Comparison of ENCODE assay signal across 1 cellular context in genomic region chr20:57698191-57698866, GRCh38.
A peak's percentile ranks its signal among the peaks of the same experiment; 100 is the strongest.
TF ChIP-seq lines count a peak whose summit lies in the region.

No MANE protein-coding gene starts in this region.

TF ChIP-seq in A549, 52 proteins besides CTCF, POLR2A, EP300 and RAD21 (continued from another document):
- TF ChIP-seq REST (IDR thresholded peaks at IDR 0.05): peak; percentile 27; the same call in 1 of the 2 replicates
- TF ChIP-seq ELK1 (IDR thresholded peaks at IDR 0.05; ENCODE audit: low read depth, low read length): no peak
- TF ChIP-seq PBX3 (IDR thresholded peaks at IDR 0.05): 0 out of 2 replicates have a peak, but pooled peaks have one; percentile 32
- TF ChIP-seq ZNF302 (CRISPR knock-in tag; IDR thresholded peaks at IDR 0.05): no peak
- no peak for TF ChIP-seq EHMT2 (IDR thresholded peaks at IDR 0.05; ENCODE audit: low read depth)
- TF ChIP-seq ZFP36 (IDR thresholded peaks at IDR 0.05; ENCODE audit: borderline replicate concordance, partially characterized antibody): no peak
- no peak for TF ChIP-seq USF2 (IDR thresholded peaks at IDR 0.05)
- TF ChIP-seq HES2 (IDR thresholded peaks at IDR 0.05): peak; percentile 93
- TF ChIP-seq POLR2AphosphoS2 (conservative IDR thresholded peaks at IDR 0.05; ENCODE audit: low read length): peak; percentile 66; the same call in 1 of the 2 replicates
- no peak for TF ChIP-seq RFX5 (IDR thresholded peaks at IDR 0.05)
- TF ChIP-seq KDM1A (IDR thresholded peaks at IDR 0.05; ENCODE audit: low read depth): no peak
- TF ChIP-seq TFCP2L1 (CRISPR knock-in tag; IDR thresholded peaks at IDR 0.05): no peak; the same call in 1 of the 2 replicates
- TF ChIP-seq JUNB (IDR thresholded peaks at IDR 0.05): peak; percentile 100
- peak; percentile 80; the same call in 2 of the 3 replicates for TF ChIP-seq BCL3 (IDR thresholded peaks at IDR 0.05)
- TF ChIP-seq HMGXB4 (CRISPR knock-in tag; IDR thresholded peaks at IDR 0.05; ENCODE audit: borderline replicate concordance): no peak
- TF ChIP-seq FOSL2 (IDR thresholded peaks at IDR 0.05): peak; percentile 100
- peak; percentile 100 for TF ChIP-seq FOSL2 (CRISPR knock-in tag; IDR thresholded peaks at IDR 0.05)
- peak; percentile 94 for TF ChIP-seq HOXB5 (CRISPR knock-in tag; IDR thresholded peaks at IDR 0.05)
- TF ChIP-seq CEBPB (IDR thresholded peaks at IDR 0.05): peak; percentile 92 to 97
- no peak for TF ChIP-seq NR3C1 (IDR thresholded peaks at IDR 0.05)
- no peak for TF ChIP-seq MAZ (IDR thresholded peaks at IDR 0.05; ENCODE audit: borderline replicate concordance, low read depth, low read length)
- no peak for TF ChIP-seq HOXA7 (CRISPR knock-in tag; IDR thresholded peaks at IDR 0.05)
- no peak for TF ChIP-seq RCOR1 (IDR thresholded peaks at IDR 0.05; ENCODE audit: low read depth, low read length)
- no peak for TF ChIP-seq MAFK (IDR thresholded peaks at IDR 0.05; ENCODE audit: partially characterized antibody)
- no peak for TF ChIP-seq HOXB13 (CRISPR knock-in tag; IDR thresholded peaks at IDR 0.05; ENCODE audit: low read depth)
- no peak for TF ChIP-seq EHF (CRISPR knock-in tag; IDR thresholded peaks at IDR 0.05)
- no peak for TF ChIP-seq ESRRA (IDR thresholded peaks at IDR 0.05; ENCODE audit: borderline replicate concordance, low read length)
- peak; percentile 47 for TF ChIP-seq SMC3 (IDR thresholded peaks at IDR 0.05)
- TF ChIP-seq GATA3 (IDR thresholded peaks at IDR 0.05; ENCODE audit: borderline replicate concordance): peak; percentile 97
- no peak for TF ChIP-seq CBX8 (IDR thresholded peaks at IDR 0.05)
- no peak for TF ChIP-seq NPAS2 (CRISPR knock-in tag; IDR thresholded peaks at IDR 0.05; ENCODE audit: borderline replicate concordance)
- no peak for TF ChIP-seq ZSCAN20 (CRISPR knock-in tag; IDR thresholded peaks at IDR 0.05)
- TF ChIP-seq CHD4 (IDR thresholded peaks at IDR 0.05; ENCODE audit: borderline replicate concordance): no peak
- no peak for TF ChIP-seq HDAC2 (IDR thresholded peaks at IDR 0.05)
- TF ChIP-seq CHD2 (IDR thresholded peaks at IDR 0.05; ENCODE audit: low read length, partially characterized antibody): no peak
- TF ChIP-seq ATOH8 (CRISPR knock-in tag; IDR thresholded peaks at IDR 0.05; ENCODE audit: low read depth): no peak
- TF ChIP-seq KDM5A (IDR thresholded peaks at IDR 0.05): no peak
- TF ChIP-seq JUN (IDR thresholded peaks at IDR 0.05): peak; percentile 97 to 99
- no peak for TF ChIP-seq ZC3H11A (IDR thresholded peaks at IDR 0.05)
- TF ChIP-seq TP53 (CRISPR knock-in tag; IDR thresholded peaks at IDR 0.05): no peak
- peak; percentile 83 for TF ChIP-seq MAX (IDR thresholded peaks at IDR 0.05)
